9 cellular contexts compared by ENCODE assay signal in genomic region chr12:88946377-88946997, GRCh38.
DNase-seq lines count a peak whose midpoint lies in the region; ATAC-seq and TF ChIP-seq lines count a peak whose summit lies in the region.
"Had no signal": no experiment of that assay in that cellular context is flagged by ENCODE, and none has a peak within 500 bp of the region (broad histone marks: within the 10 kb centered on the region; RNA-seq: fewer than 3 reads in every experiment).

No MANE protein-coding gene starts in this region.

- no peaks in the 10 kb centered on the region for H3K27me3 Mint-ChIP-seq in MCF 10A (ENCODE audit: insufficient read depth, unreplicated experiment)

- BruUV-seq in MCF 10A (replicated peaks; lab: Mats Ljungman, UMichigan) = no TSS peak

- intact Hi-C loops in MCF 10A (cut with micrococcal nuclease) (no loop called here), testis (cut with DNase I; ENCODE audit: low total_unique reads) (no loop called here), spleen (cut with DNase I; ENCODE audit: low total_unique reads) (no loop called here)

- DNase-seq in HT-29 (ENCODE audit: low spot score) = peak; percentile 43
- peak; percentile 69 for DNase-seq in MCF 10A (ENCODE audit: unreplicated experiment)
- DNase-seq in pons (ENCODE audit: low spot score) = peak; percentile 11
- no peak for DNase-seq in RPMI8226
- no peak for DNase-seq in testis
- DNase-seq in ACHN = no peak
- DNase-seq in spleen = no peak

- CTCF ChIA-PET in MCF 10A (lab: Yijun Ruan, JAX) = interaction anchor here (0.6 to 1.8 kb wide), 5 partner anchors 10 to 713 kb away, joined by 3 to 7 read pairs (median 5); no protein-coding TSS in a partner anchor

- POLR2A ChIA-PET in MCF 10A (lab: Yijun Ruan, JAX) = interaction anchor here (0.6 to 1.6 kb wide), 4 partner anchors 8 to 366 kb away, joined by 3 to 6 read pairs (median 4); partner anchors contain the start of gene KITLG

- H3K9me3 ChIP-seq in testis = no peaks in the 10 kb centered on the region
- H3K9me3 ChIP-seq in spleen = peaks cover 0 to 10% (median 0%) of the 10 kb centered on the region in 8 donors

- in situ Hi-C loops in ACHN (cut with HindIII; ENCODE audit: low pct_ligation_motif_present, low pct_unique_long_range_greater_than_20kb, low sequenced_read_pairs) = no loop called here

- H3K4me3 ChIP-seq in testis (no peak overlapping the region), spleen (no peak overlapping the region)

- H3K27ac ChIP-seq in testis (no peak overlapping the region), spleen (no peak overlapping the region)

- no peak overlapping the region for H3K27ac Mint-ChIP-seq in MCF 10A (ENCODE audit: low read depth, unreplicated experiment)

- H3K4me1 Mint-ChIP-seq in MCF 10A (ENCODE audit: insufficient read depth, unreplicated experiment) = peaks cover 17% of the 10 kb centered on the region
- H3K4me1 Mint-ChIP-seq: central memory CD8-positive, alpha-beta T cell had no signal

- ATAC-seq in GM18868 (IDR thresholded peaks at IDR 0.05; ENCODE audit: unreplicated experiment) = peak; percentile 64

- H3K4me1 ChIP-seq in testis = no peaks in the 10 kb centered on the region
- H3K4me1 ChIP-seq in spleen = no peaks in the 10 kb centered on the region

- TF ChIP-seq POLR2A in testis (IDR thresholded peaks at IDR 0.05) = no peak
- TF ChIP-seq POLR2A in spleen (IDR thresholded peaks at IDR 0.05) = no peak

- no peaks in the 10 kb centered on the region for H3K9me3 Mint-ChIP-seq in MCF 10A (ENCODE audit: unreplicated experiment)
- H3K9me3 Mint-ChIP-seq: central memory CD8-positive, alpha-beta T cell had no signal

- H3K36me3 ChIP-seq in testis (ENCODE audit: low read depth, missing control alignments) (no peaks in the 10 kb centered on the region), spleen (no peaks in the 10 kb centered on the region)

- H3K4me3 Mint-ChIP-seq in MCF 10A (ENCODE audit: unreplicated experiment) = no peak overlapping the region
- H3K4me3 Mint-ChIP-seq: central memory CD8-positive, alpha-beta T cell had no signal

- WGBS in testis, 2 donors = 57 to 65% methylated on average over 5 of the region's 5 CpGs
- 22 to 38% (median 32%) methylated on average over 5 of the region's 5 CpGs for WGBS in spleen, 5 donors

- no peaks in the 10 kb centered on the region for H3K36me3 Mint-ChIP-seq in MCF 10A (ENCODE audit: insufficient read depth, unreplicated experiment)

- no peak for TF ChIP-seq CTCF in MCF 10A (IDR thresholded peaks at IDR 0.05; ENCODE audit: unreplicated experiment)
- no peak for TF ChIP-seq CTCF in testis (IDR thresholded peaks at IDR 0.05)
- TF ChIP-seq CTCF in spleen (IDR thresholded peaks at IDR 0.05 in 8 of 11, conservative IDR thresholded peaks at IDR 0.05 in 3 of 11) = no peak

- no peaks in the 10 kb centered on the region for H3K27me3 ChIP-seq in testis
- no peaks in the 10 kb centered on the region for H3K27me3 ChIP-seq in spleen (replicated peaks in 1 of 7)

Comparison
In these comparisons a context has a peak if more than half of its experiments do, and no peak if none do; other contexts are left out.
1. DNase-seq: peak in HT-29 (single experiment), MCF 10A (single experiment) and pons (single experiment); none in RPMI8226 (single experiment), testis (single experiment), ACHN (single experiment) and spleen (single experiment).